9 cellular contexts compared by ENCODE assay signal in genomic region chr6:33771342-33772113, GRCh38. TPM values are rescaled to one million over a fixed set of nuclear protein-coding genes. Genes with fewer than 3 reads are reported as not detected.
DNase-seq lines count a peak whose midpoint lies in the region; ATAC-seq and TF ChIP-seq lines count a peak whose summit lies in the region.
"Had no signal": no experiment of that assay in that cellular context is flagged by ENCODE, and none has a peak within 500 bp of the region (broad histone marks: within the 10 kb centered on the region; RNA-seq: fewer than 3 reads in every experiment).

No MANE protein-coding gene starts in this region.

- intact Hi-C loops in CD4-positive, alpha-beta memory T cell (cut with micrococcal nuclease) = no loop called here
- intact Hi-C loops in OCI-LY7 (cut with micrococcal nuclease; ENCODE audit: unreplicated experiment) = loop anchor here (1.0 to 2.0 kb wide), 2 partner anchors 57 to 383 kb away; no protein-coding TSS in a partner anchor
- intact Hi-C loops in activated T-helper 1 cell treated with anti-CD3 and anti-CD28 coated beads, Interleukin-12 subunit alpha, Interleukin-12 subunit beta, Interleukin-2, Interleukin-4 antibody, amounts not matched to agents 30 ng/mL and 10 ng/mL and 1 ng/mL, durations not matched to agents 14 hours and 24 hours and 36 hours (cut with micrococcal nuclease) = loop anchor here (1.0 kb wide), 1 partner anchor 256 kb away; no protein-coding TSS in a partner anchor

- H3K27me3 Mint-ChIP-seq in CD4-positive, alpha-beta memory T cell = no peaks in the 10 kb centered on the region
- peaks cover 7% of the 10 kb centered on the region for H3K27me3 Mint-ChIP-seq in activated T-helper 1 cell treated with anti-CD3 and anti-CD28 coated beads, Interleukin-12 subunit alpha, Interleukin-12 subunit beta, Interleukin-2, Interleukin-4 antibody, amounts not matched to agents 30 ng/mL and 10 ng/mL and 1 ng/mL, durations not matched to agents 14 hours and 24 hours and 36 hours (ENCODE audit: insufficient read depth)
- H3K27me3 Mint-ChIP-seq in nephron (ENCODE audit: low read depth) = peaks cover 7% of the 10 kb centered on the region

- TF ChIP-seq CTCF in OCI-LY7 (conservative IDR thresholded peaks at IDR 0.05; ENCODE audit: low read length) (peak; percentile 91), nephron (IDR thresholded peaks at IDR 0.05; ENCODE audit: unreplicated experiment in 3 of 3) (peak; percentile 97)

- peaks cover 10 to 15% (median 13%) of the 10 kb centered on the region in 4 donors for H3K4me1 Mint-ChIP-seq in CD4-positive, alpha-beta memory T cell
- H3K4me1 Mint-ChIP-seq in activated T-helper 1 cell treated with anti-CD3 and anti-CD28 coated beads, Interleukin-12 subunit alpha, Interleukin-12 subunit beta, Interleukin-2, Interleukin-4 antibody, amounts not matched to agents 30 ng/mL and 10 ng/mL and 1 ng/mL, durations not matched to agents 14 hours and 24 hours and 36 hours (ENCODE audit: low read depth) = no peaks in the 10 kb centered on the region
- peaks cover 50% of the 10 kb centered on the region for H3K4me1 Mint-ChIP-seq in nephron

- peak overlapping the region in 6 of 7 donors; percentile 21 to 88 (median 50) for H3K27ac Mint-ChIP-seq in CD4-positive, alpha-beta memory T cell
- peak overlapping the region; percentile 13 for H3K27ac Mint-ChIP-seq in activated T-helper 1 cell treated with anti-CD3 and anti-CD28 coated beads, Interleukin-12 subunit alpha, Interleukin-12 subunit beta, Interleukin-2, Interleukin-4 antibody, amounts not matched to agents 30 ng/mL and 10 ng/mL and 1 ng/mL, durations not matched to agents 14 hours and 24 hours and 36 hours
- H3K27ac Mint-ChIP-seq in nephron = peak overlapping the region; percentile 93 to 96 (median 95)

- peak; percentile 54 to 68 (median 60) for DNase-seq in CD4-positive, alpha-beta memory T cell
- peak; percentile 70 for DNase-seq in OCI-LY7 (ENCODE audit: low spot score)
- peak; percentile 38 for DNase-seq in activated T-helper 1 cell treated with anti-CD3 and anti-CD28 coated beads, Interleukin-12 subunit alpha, Interleukin-12 subunit beta, Interleukin-2, Interleukin-4 antibody, amounts not matched to agents 30 ng/mL and 10 ng/mL and 1 ng/mL, durations not matched to agents 14 hours and 24 hours and 36 hours (ENCODE audit: low spot score)
- peak; percentile 80 for DNase-seq in fibroblast of peridontal ligament (ENCODE audit: extremely low read depth)
- peak in 5 of 6 experiments; percentile 37 to 75 (median 52) for DNase-seq in stimulated activated naive CD4-positive, alpha-beta T cell (lab: John Stamatoyannopoulos, UW)
- DNase-seq in cerebellar nuclear complex (lab: John Stamatoyannopoulos, UW) = no peak

- peak overlapping the region in 1 of 8 donors; percentile 29 for H3K4me3 Mint-ChIP-seq in CD4-positive, alpha-beta memory T cell
- no peak overlapping the region for H3K4me3 Mint-ChIP-seq in activated T-helper 1 cell treated with anti-CD3 and anti-CD28 coated beads, Interleukin-12 subunit alpha, Interleukin-12 subunit beta, Interleukin-2, Interleukin-4 antibody, amounts not matched to agents 30 ng/mL and 10 ng/mL and 1 ng/mL, durations not matched to agents 14 hours and 24 hours and 36 hours
- H3K4me3 Mint-ChIP-seq in nephron = peak overlapping the region in 2 of 3 experiments; percentile 40 to 49

- no peak overlapping the region for H2AFZ ChIP-seq in OCI-LY7 (ENCODE audit: low read length)

- no peaks in the 10 kb centered on the region for H3K79me2 ChIP-seq in OCI-LY7 (ENCODE audit: insufficient read depth, low read depth, low read length)

- H3K27ac ChIP-seq in CD4-positive, alpha-beta memory T cell (ENCODE audit: low read depth, low read length) = no peak overlapping the region
- H3K27ac ChIP-seq in OCI-LY7 (ENCODE audit: low read depth, low read length, poor library complexity, severe bottlenecking) = no peak overlapping the region

- BruUV-seq in OCI-LY7 (replicated peaks; lab: Mats Ljungman, UMichigan) = no TSS peak

- peaks cover 6% of the 10 kb centered on the region for H3K4me1 ChIP-seq in CD4-positive, alpha-beta memory T cell (ENCODE audit: insufficient read depth, low read length)
- H3K4me1 ChIP-seq in OCI-LY7 (ENCODE audit: insufficient read depth, low read length, poor library complexity, severe bottlenecking) = peaks cover 3% of the 10 kb centered on the region

- H3K9me3 Mint-ChIP-seq in CD4-positive, alpha-beta memory T cell = peaks cover 0 to 2% (median 0%) of the 10 kb centered on the region in 8 donors
- H3K9me3 Mint-ChIP-seq in activated T-helper 1 cell treated with anti-CD3 and anti-CD28 coated beads, Interleukin-12 subunit alpha, Interleukin-12 subunit beta, Interleukin-2, Interleukin-4 antibody, amounts not matched to agents 30 ng/mL and 10 ng/mL and 1 ng/mL, durations not matched to agents 14 hours and 24 hours and 36 hours = no peaks in the 10 kb centered on the region
- no peaks in the 10 kb centered on the region for H3K9me3 Mint-ChIP-seq in nephron

- peaks cover 39% of the 10 kb centered on the region for H3K36me3 ChIP-seq in CD4-positive, alpha-beta memory T cell (ENCODE audit: insufficient read depth, low read length)
- peaks cover 41% of the 10 kb centered on the region for H3K36me3 ChIP-seq in OCI-LY7 (ENCODE audit: insufficient read depth, low read length)

- H3K9me3 ChIP-seq in CD4-positive, alpha-beta memory T cell (ENCODE audit: control insufficient read depth in 1 of 2, low read length in 2 of 2) = no peaks in the 10 kb centered on the region
- H3K9me3 ChIP-seq in OCI-LY7 (ENCODE audit: low read length) = no peaks in the 10 kb centered on the region

- POLR2A ChIA-PET in CD4-positive, alpha-beta memory T cell (lab: Charles Lee; ENCODE audit: partially characterized antibody) = interaction anchor here (0.8 to 4.2 kb wide), 5 partner anchors 17 to 256 kb away, joined by 3 to 26 read pairs (median 4); partner anchors contain the start of gene LEMD2
- POLR2A ChIA-PET in OCI-LY7 (lab: Charles Lee) = no interaction called here

- CTCF ChIA-PET in CD4-positive, alpha-beta memory T cell (lab: Charles Lee; ENCODE audit: partially characterized antibody) = interaction anchor here (0.7 to 10.1 kb wide), 32 partner anchors 8 to 391 kb away, joined by 3 to 225 read pairs (median 4); partner anchors contain the start of gene LEMD2
- CTCF ChIA-PET in OCI-LY7 (lab: Charles Lee; ENCODE audit: unreplicated experiment) = interaction anchor here (0.6 kb wide), 1 partner anchor 253 kb away, joined by 4 read pairs; no protein-coding TSS in a partner anchor

- no peak overlapping the region for H3K4me2 ChIP-seq in OCI-LY7 (ENCODE audit: low read length)

- H3K4me3 ChIP-seq in CD4-positive, alpha-beta memory T cell (ENCODE audit: low read length in 2 of 2) = no peak overlapping the region
- no peak overlapping the region for H3K4me3 ChIP-seq in OCI-LY7 (ENCODE audit: low read depth, low read length, poor library complexity, severe bottlenecking)

- no peaks in the 10 kb centered on the region for H4K20me1 ChIP-seq in OCI-LY7 (ENCODE audit: insufficient read depth, low read length)

- no peaks in the 10 kb centered on the region for H3K9me2 ChIP-seq in OCI-LY7 (ENCODE audit: insufficient read depth, low read length)

- ATAC-seq in HG03045 (IDR thresholded peaks at IDR 0.05; ENCODE audit: unreplicated experiment) = peak; percentile 48

- peaks cover 7 to 38% of the 10 kb centered on the region in 2 donors for H3K36me3 Mint-ChIP-seq in CD4-positive, alpha-beta memory T cell
- peaks cover 19% of the 10 kb centered on the region for H3K36me3 Mint-ChIP-seq in activated T-helper 1 cell treated with anti-CD3 and anti-CD28 coated beads, Interleukin-12 subunit alpha, Interleukin-12 subunit beta, Interleukin-2, Interleukin-4 antibody, amounts not matched to agents 30 ng/mL and 10 ng/mL and 1 ng/mL, durations not matched to agents 14 hours and 24 hours and 36 hours (ENCODE audit: low read depth)
- peaks cover 29% of the 10 kb centered on the region for H3K36me3 Mint-ChIP-seq in nephron (ENCODE audit: low read depth)

- H3K27me3 ChIP-seq in CD4-positive, alpha-beta memory T cell (ENCODE audit: insufficient read depth, low read length) = no peaks in the 10 kb centered on the region

RNA-seq across cellular contexts. Expression of gene LEMD2, which starts 17.4 kb away (rescaled TPM):
- 100 to 1,000 TPM; 115 to 126 TPM for total RNA-seq in CD4-positive, alpha-beta memory T cell
- polyA plus RNA-seq in CD4-positive, alpha-beta memory T cell = 10 to 100 TPM; 13.5 to 44.6 TPM
- total RNA-seq in OCI-LY7 (2014; rRNA removed; shearing (Covaris generic)) = 59.2 and 62.2 TPM in 2 replicates
- total RNA-seq in OCI-LY7 (2022) = 66.9 and 77.8 TPM in 2 replicates
- total RNA-seq in activated T-helper 1 cell treated with anti-CD3 and anti-CD28 coated beads, Interleukin-12 subunit alpha, Interleukin-12 subunit beta, Interleukin-2, Interleukin-4 antibody, amounts not matched to agents 30 ng/mL and 10 ng/mL and 1 ng/mL, durations not matched to agents 14 hours and 24 hours and 36 hours = 63.6 and 64.4 TPM in 2 replicates

RNA-seq across cellular contexts. Expression of gene IP6K3, which starts 24.8 kb away (rescaled TPM):
- total RNA-seq in CD4-positive, alpha-beta memory T cell = not detected
- polyA plus RNA-seq in CD4-positive, alpha-beta memory T cell = not detected
- not detected in 2 replicates for total RNA-seq in OCI-LY7 (2014; rRNA removed; shearing (Covaris generic))
- not detected in 2 replicates for total RNA-seq in OCI-LY7 (2022)
- total RNA-seq in activated T-helper 1 cell treated with anti-CD3 and anti-CD28 coated beads, Interleukin-12 subunit alpha, Interleukin-12 subunit beta, Interleukin-2, Interleukin-4 antibody, amounts not matched to agents 30 ng/mL and 10 ng/mL and 1 ng/mL, durations not matched to agents 14 hours and 24 hours and 36 hours = not detected in 2 replicates
- total RNA-seq: T-helper 2 cell treated with Interferon-gamma antibody and Interleukin-4, amounts not matched to agents 100 ng/mL and 5 ng/mL, for 36 hours had no signal

RNA-seq across cellular contexts. Expression of gene MLN, which starts 32.3 kb away (rescaled TPM):
- not detected for total RNA-seq in CD4-positive, alpha-beta memory T cell
- polyA plus RNA-seq in CD4-positive, alpha-beta memory T cell = not detected
- not detected in 2 replicates for total RNA-seq in OCI-LY7 (2014; rRNA removed; shearing (Covaris generic))
- total RNA-seq in OCI-LY7 (2022) = not detected in 2 replicates
- not detected in 2 replicates for total RNA-seq in activated T-helper 1 cell treated with anti-CD3 and anti-CD28 coated beads, Interleukin-12 subunit alpha, Interleukin-12 subunit beta, Interleukin-2, Interleukin-4 antibody, amounts not matched to agents 30 ng/mL and 10 ng/mL and 1 ng/mL, durations not matched to agents 14 hours and 24 hours and 36 hours
- total RNA-seq: T-helper 2 cell treated with Interferon-gamma antibody and Interleukin-4, amounts not matched to agents 100 ng/mL and 5 ng/mL, for 36 hours had no signal

Comparison
In these comparisons a context has a peak if more than half of its experiments do, and no peak if none do; other contexts are left out.
1. DNase-seq: peak in CD4-positive, alpha-beta memory T cell (5 of 5), OCI-LY7 (single experiment), activated T-helper 1 cell treated with anti-CD3 and anti-CD28 coated beads, Interleukin-12 subunit alpha, Interleukin-12 subunit beta, Interleukin-2, Interleukin-4 antibody, amounts not matched to agents 30 ng/mL and 10 ng/mL and 1 ng/mL, durations not matched to agents 14 hours and 24 hours and 36 hours (single experiment), fibroblast of peridontal ligament (single experiment) and stimulated activated naive CD4-positive, alpha-beta T cell (5 of 6); none in cerebellar nuclear complex (0 of 2).
2. H3K27ac Mint-ChIP-seq: peak in every context shown above with its lines; median percentile 95 in nephron; 50 in CD4-positive, alpha-beta memory T cell; 13 in activated T-helper 1 cell treated with anti-CD3 and anti-CD28 coated beads, Interleukin-12 subunit alpha, Interleukin-12 subunit beta, Interleukin-2, Interleukin-4 antibody, amounts not matched to agents 30 ng/mL and 10 ng/mL and 1 ng/mL, durations not matched to agents 14 hours and 24 hours and 36 hours.